8 cellular contexts compared by ENCODE assay signal in genomic region chr1:109371271-109371739, GRCh38. TPM values are rescaled to one million over a fixed set of nuclear protein-coding genes. Genes with fewer than 3 reads are reported as not detected.
A peak's percentile ranks its signal among the peaks of the same experiment; 100 is the strongest.
DNase-seq lines count a peak whose midpoint lies in the region; ATAC-seq and TF ChIP-seq lines count a peak whose summit lies in the region.

No MANE protein-coding gene starts in this region.

- peak; percentile 39 for DNase-seq in HK-2 (ENCODE audit: unreplicated experiment)
- DNase-seq in Right ventricle myocardium superior = no peak
- DNase-seq in stimulated activated CD4-positive, alpha-beta T cell treated with anti-CD3 and anti-CD28 coated beads, TNF-alpha, amount 100 ng/mL, for 48 hours (ENCODE audit: low read depth in 3 of 3) = peak in 2 of 3 donors; percentile 1 to 7
- DNase-seq in posterior vena cava (ENCODE audit: low spot score) = no peak
- no peak for DNase-seq in NCI-H2107 treated with DMSO at 0.1 percent for 48 hours (lab: John Stamatoyannopoulos, UW; ENCODE audit: unreplicated experiment)
- no peak for DNase-seq in MG63

- no peaks in the 10 kb centered on the region for H3K27me3 ChIP-seq in MG63

- no peaks in the 10 kb centered on the region for H3K9me3 ChIP-seq in MG63

- no peaks in the 10 kb centered on the region for H3K36me3 ChIP-seq in MG63

- peak overlapping the region; percentile 52 for H3K27ac ChIP-seq in VCaP

- intact Hi-C loops in Right ventricle myocardium superior (cut with DNase I) (no loop called here), posterior vena cava (cut with DNase I) (no loop called here)

- ATAC-seq in Right ventricle myocardium superior (ENCODE audit: poor library complexity) = peak; percentile 76
- ATAC-seq in HG03159 (IDR thresholded peaks at IDR 0.05; ENCODE audit: unreplicated experiment) = no peak

- no peak for TF ChIP-seq CTCF in VCaP (conservative IDR thresholded peaks at IDR 0.05)

- H3K4me3 ChIP-seq in MG63 = no peak overlapping the region

RNA-seq across cellular contexts. Expression of gene SORT1, which starts 26.4 kb away (rescaled TPM):
- 127 TPM for total RNA-seq in Right ventricle myocardium superior
- 100 to 1,000 TPM; 102 to 125 TPM for total RNA-seq in posterior vena cava
- total RNA-seq in MG63 (2014; rRNA removed; shearing (Covaris generic); ENCODE audit: low replicate concordance) = 0.07 and 0.46 TPM in 2 replicates

RNA-seq across cellular contexts. Expression of gene PSMA5, which starts 54.9 kb away (rescaled TPM):
- total RNA-seq in Right ventricle myocardium superior = 56.8 TPM
- total RNA-seq in posterior vena cava = 10 to 100 TPM; 43.3 to 51.2 TPM
- 304 and 1,327 TPM in 2 replicates for total RNA-seq in MG63 (2014; rRNA removed; shearing (Covaris generic); ENCODE audit: low replicate concordance)

Comparison
In these comparisons a context has a peak if more than half of its experiments do, and no peak if none do; other contexts are left out.
1. DNase-seq: peak in HK-2 (single experiment) and stimulated activated CD4-positive, alpha-beta T cell treated with anti-CD3 and anti-CD28 coated beads, TNF-alpha, amount 100 ng/mL, for 48 hours (2 of 3); none in Right ventricle myocardium superior (single experiment), posterior vena cava (single experiment), NCI-H2107 treated with DMSO at 0.1 percent for 48 hours (single experiment) and MG63 (single experiment).
2. RNA of gene SORT1, which starts 26.4 kb away (total RNA-seq): 127 TPM in Right ventricle myocardium superior (single experiment) and 102 to 125 TPM in posterior vena cava; 0.07 to 0.46 TPM in MG63; every median in the first group is over 10 times any median in the second.